In genomic region chr2:146038014-146038413, GRCh38 we compare ENCODE assay signal across 3 cellular contexts.
TF ChIP-seq lines count a peak whose summit lies in the region.

No MANE protein-coding gene starts in this region.

TF ChIP-seq in A549, 52 proteins besides CTCF, POLR2A, EP300 and RAD21:
- TF ChIP-seq MAFK (IDR thresholded peaks at IDR 0.05; ENCODE audit: partially characterized antibody): peak; percentile 62
- no peak for TF ChIP-seq JUN (IDR thresholded peaks at IDR 0.05)

TF ChIP-seq in IMR-90, 13 proteins besides CTCF, POLR2A, EP300 and RAD21:
- no peak for TF ChIP-seq CHD1 (IDR thresholded peaks at IDR 0.05; ENCODE audit: low read depth, low read length)
- TF ChIP-seq MAFK (IDR thresholded peaks at IDR 0.05; ENCODE audit: low read depth, low read length): peak; percentile 60
- no peak for TF ChIP-seq ELK1 (IDR thresholded peaks at IDR 0.05; ENCODE audit: borderline replicate concordance, low read depth, low read length)

TF ChIP-seq in K562, 482 proteins besides CTCF, POLR2A, EP300 and RAD21:
- TF ChIP-seq MAFF (IDR thresholded peaks at IDR 0.05; ENCODE audit: low read length): peak; percentile 23; the same call in 1 of the 2 replicates
- peak; percentile 20; the same call in 1 of the 2 replicates for TF ChIP-seq ZNF316 (IDR thresholded peaks at IDR 0.05)
- TF ChIP-seq ZNF76 (CRISPR knock-in tag; IDR thresholded peaks at IDR 0.05; ENCODE audit: borderline replicate concordance): no peak
- TF ChIP-seq NEUROD1 (IDR thresholded peaks at IDR 0.05; ENCODE audit: borderline replicate concordance, low read depth, low read length, partially characterized antibody): no peak
- TF ChIP-seq NR4A1 (CRISPR knock-in tag; IDR thresholded peaks at IDR 0.05): no peak
- no peak for TF ChIP-seq NR4A1 (tag; IDR thresholded peaks at IDR 0.05)
- no peak for TF ChIP-seq ARHGAP35 (IDR thresholded peaks at IDR 0.05; ENCODE audit: partially characterized antibody)
